21 cellular contexts compared by ENCODE assay signal in the genomic region with DNA sequence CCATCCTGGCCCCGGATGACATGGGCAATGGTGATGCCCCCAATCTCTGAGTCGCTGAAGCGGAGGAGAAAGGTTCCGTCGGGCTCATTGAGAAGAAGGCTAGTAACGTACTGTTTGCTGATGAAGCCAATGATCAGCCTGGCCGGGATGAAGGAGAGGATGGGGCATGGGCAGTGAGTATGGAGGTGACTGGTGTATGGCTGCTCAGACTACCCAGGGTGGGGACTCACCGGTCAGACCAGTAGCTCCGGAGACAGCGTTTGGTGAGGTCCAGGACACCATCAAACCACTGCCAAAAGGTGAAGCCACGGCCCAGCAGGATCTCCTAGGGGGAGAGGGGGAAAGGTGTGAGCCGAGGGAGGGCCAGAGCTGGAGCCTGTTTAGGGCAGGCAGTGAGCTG. TPM values are rescaled to one million over a fixed set of nuclear protein-coding genes. Genes with fewer than 3 reads are reported as not detected.
DNase-seq lines count a peak whose midpoint lies in the region; ATAC-seq and TF ChIP-seq lines count a peak whose summit lies in the region.
"Had no signal": no experiment of that assay in that cellular context is flagged by ENCODE, and none has a peak within 500 bp of the region (broad histone marks: within the 10 kb centered on the region; RNA-seq: fewer than 3 reads in every experiment).

No MANE protein-coding gene starts in this region.

- WGBS in sigmoid colon, 2 donors = 87 to 91% methylated on average over 12 of the region's 12 CpGs

- TF ChIP-seq POLR2A in breast epithelium (IDR thresholded peaks at IDR 0.05) = no peak
- no peak for TF ChIP-seq POLR2A in sigmoid colon (IDR thresholded peaks at IDR 0.05)

- H3K36me3 Mint-ChIP-seq in MCF 10A (ENCODE audit: insufficient read depth, unreplicated experiment) = peaks cover 65% of the 10 kb centered on the region
- peaks cover 63% of the 10 kb centered on the region for H3K36me3 Mint-ChIP-seq in activated CD8-positive, alpha-beta T cell treated with anti-CD3 and anti-CD28 coated beads, Interleukin-2, amount 10 ng/mL, durations not matched to agents 7 days and 5 days (ENCODE audit: low read depth)

- H3K36me3 ChIP-seq in breast epithelium (no peaks in the 10 kb centered on the region), muscle layer of duodenum (ENCODE audit: control insufficient read depth in 1 of 2, insufficient read depth in 2 of 2, low read length in 2 of 2) (peaks cover 53 to 69% of the 10 kb centered on the region in 2 donors), upper lobe of right lung (peaks cover 85% of the 10 kb centered on the region), sigmoid colon (peaks cover 28 to 92% (median 49%) of the 10 kb centered on the region in 4 donors)

- TF ChIP-seq CTCF in breast epithelium (IDR thresholded peaks at IDR 0.05) (no peak), MCF 10A (IDR thresholded peaks at IDR 0.05; ENCODE audit: unreplicated experiment) (no peak), upper lobe of right lung (IDR thresholded peaks at IDR 0.05) (no peak), sigmoid colon (IDR thresholded peaks at IDR 0.05) (no peak)

- no peak overlapping the region for H3K27ac Mint-ChIP-seq in MCF 10A (ENCODE audit: low read depth, unreplicated experiment)
- H3K27ac Mint-ChIP-seq in activated CD8-positive, alpha-beta T cell treated with anti-CD3 and anti-CD28 coated beads, Interleukin-2, amount 10 ng/mL, durations not matched to agents 7 days and 5 days = peak overlapping the region; percentile 71
- H3K27ac Mint-ChIP-seq: GM23338 had no signal

- peaks cover 25% of the 10 kb centered on the region for H3K4me1 Mint-ChIP-seq in MCF 10A (ENCODE audit: insufficient read depth, unreplicated experiment)
- H3K4me1 Mint-ChIP-seq in activated CD8-positive, alpha-beta T cell treated with anti-CD3 and anti-CD28 coated beads, Interleukin-2, amount 10 ng/mL, durations not matched to agents 7 days and 5 days (ENCODE audit: low read depth) = peaks cover 47% of the 10 kb centered on the region

- no TSS peak for BruUV-seq in MCF 10A (replicated peaks; lab: Mats Ljungman, UMichigan)

- TF ChIP-seq EP300 in sigmoid colon (IDR thresholded peaks at IDR 0.05) = no peak

- no peaks in the 10 kb centered on the region for H3K9me3 Mint-ChIP-seq in MCF 10A (ENCODE audit: unreplicated experiment)
- no peaks in the 10 kb centered on the region for H3K9me3 Mint-ChIP-seq in activated CD8-positive, alpha-beta T cell treated with anti-CD3 and anti-CD28 coated beads, Interleukin-2, amount 10 ng/mL, durations not matched to agents 7 days and 5 days (ENCODE audit: insufficient read depth)
- H3K9me3 Mint-ChIP-seq: GM23338 had no signal

- POLR2A ChIA-PET in MCF 10A (lab: Yijun Ruan, JAX) = interaction anchor here (3.5 to 16.5 kb wide), 3 partner anchors 9 to 21 kb away, joined by 17 to 610 read pairs (median 79); a partner anchor contains a TSS
- POLR2A ChIA-PET in activated CD8-positive, alpha-beta T cell treated with anti-CD3 and anti-CD28 coated beads, Interleukin-2, amount 10 ng/mL, durations not matched to agents 7 days and 5 days (lab: Charles Lee) = interaction anchor here (1.4 to 8.0 kb wide), 4 partner anchors 8 to 94 kb away, joined by 3 to 77 read pairs (median 12); a partner anchor contains a TSS

- CTCF ChIA-PET in MCF 10A (lab: Yijun Ruan, JAX) = interaction anchor here (13.9 kb wide), 1 partner anchor 10 kb away, joined by 147 read pairs; a partner anchor contains a TSS
- CTCF ChIA-PET in activated CD8-positive, alpha-beta T cell treated with anti-CD3 and anti-CD28 coated beads, Interleukin-2, amount 10 ng/mL, durations not matched to agents 7 days and 5 days (lab: Charles Lee) = interaction anchor here (0.9 to 18.4 kb wide), 3 partner anchors 7 to 99 kb away, joined by 4 to 233 read pairs (median 4); a partner anchor contains a TSS

- H3K27me3 ChIP-seq in breast epithelium (no peaks in the 10 kb centered on the region), muscle layer of duodenum (ENCODE audit: low read depth, low read length) (no peaks in the 10 kb centered on the region), upper lobe of right lung (no peaks in the 10 kb centered on the region), sigmoid colon (no peaks in the 10 kb centered on the region)
- H3K27me3 ChIP-seq: ascending aorta, transverse colon had no signal

- no peaks in the 10 kb centered on the region for H3K4me1 ChIP-seq in breast epithelium
- H3K4me1 ChIP-seq in muscle layer of duodenum (ENCODE audit: control insufficient read depth in 1 of 2, insufficient read depth in 2 of 2, low read length in 2 of 2) = peaks cover under 1% of the 10 kb centered on the region in 2 donors
- peaks cover 11% of the 10 kb centered on the region for H3K4me1 ChIP-seq in upper lobe of right lung
- H3K4me1 ChIP-seq in sigmoid colon = peaks cover 0 to 12% (median 6%) of the 10 kb centered on the region in 4 donors
- H3K4me1 ChIP-seq: ascending aorta had no signal

- H3K27me3 Mint-ChIP-seq in MCF 10A (ENCODE audit: insufficient read depth, unreplicated experiment) = no peaks in the 10 kb centered on the region
- H3K27me3 Mint-ChIP-seq in activated CD8-positive, alpha-beta T cell treated with anti-CD3 and anti-CD28 coated beads, Interleukin-2, amount 10 ng/mL, durations not matched to agents 7 days and 5 days (ENCODE audit: low read depth) = no peaks in the 10 kb centered on the region

- no peak for DNase-seq in breast epithelium (ENCODE audit: low spot score in 2 of 2)
- DNase-seq in MCF 10A (ENCODE audit: unreplicated experiment) = no peak
- DNase-seq in activated CD8-positive, alpha-beta T cell treated with anti-CD3 and anti-CD28 coated beads, Interleukin-2, amount 10 ng/mL, durations not matched to agents 7 days and 5 days = no peak
- no peak for DNase-seq in upper lobe of right lung
- DNase-seq in NOMO-1 treated with DMSO at 0.1 percent for 48 hours (lab: John Stamatoyannopoulos, UW; ENCODE audit: unreplicated experiment) = no peak
- no peak for DNase-seq in sigmoid colon
- DNase-seq in glomerular visceral epithelial cell (ENCODE audit: extremely low spot score) = no peak
- DNase-seq: activated T-cell treated with anti-CD3 and anti-CD28 coated beads, Interleukin-2, amount 50 U/mL, for 1 hour; AML-193; head of caudate nucleus; kidney glomerular epithelial cell; NCI-H187; NCI-H524 treated with DMSO at 0.1 percent for 48 hours; retina; SW 1271 had no signal

- H3K9me3 ChIP-seq in breast epithelium = no peaks in the 10 kb centered on the region
- H3K9me3 ChIP-seq in muscle layer of duodenum (ENCODE audit: control insufficient read depth in 1 of 2, low read length in 2 of 2) = no peaks in the 10 kb centered on the region
- no peaks in the 10 kb centered on the region for H3K9me3 ChIP-seq in upper lobe of right lung
- H3K9me3 ChIP-seq in sigmoid colon = no peaks in the 10 kb centered on the region
- H3K9me3 ChIP-seq: ascending aorta, transverse colon had no signal

- H3K4me3 ChIP-seq in breast epithelium (no peak overlapping the region), muscle layer of duodenum (ENCODE audit: low read depth in 1 of 2, low read length in 2 of 2) (no peak overlapping the region), upper lobe of right lung (no peak overlapping the region), sigmoid colon (no peak overlapping the region)
- H3K4me3 ChIP-seq: ascending aorta, GM23338, transverse colon had no signal

- H3K4me3 Mint-ChIP-seq in MCF 10A (ENCODE audit: unreplicated experiment) = no peak overlapping the region
- H3K4me3 Mint-ChIP-seq in activated CD8-positive, alpha-beta T cell treated with anti-CD3 and anti-CD28 coated beads, Interleukin-2, amount 10 ng/mL, durations not matched to agents 7 days and 5 days = no peak overlapping the region
- H3K4me3 Mint-ChIP-seq: GM23338 had no signal

- no peak for ATAC-seq in activated CD8-positive, alpha-beta T cell treated with anti-CD3 and anti-CD28 coated beads, Interleukin-2, amount 10 ng/mL, durations not matched to agents 7 days and 5 days
- no peak for ATAC-seq in upper lobe of right lung
- ATAC-seq: activated CD4-positive, CD25-positive, alpha-beta regulatory T cell treated with anti-CD3 and anti-CD28 coated beads, Interleukin-2, amount 50 U/mL, for 24 hours; GM23338 had no signal

- intact Hi-C loops in breast epithelium (cut with DNase I; ENCODE audit: low total_unique reads) (loop anchor here (10.0 kb wide), 1 partner anchor 1125 kb away; a partner anchor contains a TSS), MCF 10A (cut with micrococcal nuclease) (no loop called here), upper lobe of right lung (cut with DNase I) (no loop called here), sigmoid colon (cut with DNase I) (no loop called here)

- peak overlapping the region; percentile 25 to 40 for H3K27ac ChIP-seq in breast epithelium
- H3K27ac ChIP-seq in muscle layer of duodenum (ENCODE audit: low read length) = peak overlapping the region; percentile 23
- H3K27ac ChIP-seq in upper lobe of right lung = peak overlapping the region; percentile 13
- peak overlapping the region in 1 of 4 donors; percentile 7 for H3K27ac ChIP-seq in sigmoid colon

RNA-seq across cellular contexts. Expression of a gene that starts 10.9 kb away (rescaled TPM):
- total RNA-seq in breast epithelium = 10 to 100 TPM in 2 of 3 donors, 1 to 10 TPM in 1; 9.0 to 33.2 (median 24.6) TPM
- 25.8 and 30.6 TPM in 2 replicates for total RNA-seq in MCF 10A (2022)
- 10 to 100 TPM; 12.9 to 13.7 TPM for total RNA-seq in activated CD8-positive, alpha-beta T cell treated with anti-CD3 and anti-CD28 coated beads, Interleukin-2, amount 10 ng/mL, durations not matched to agents 7 days and 5 days
- 37.3 TPM for total RNA-seq in upper lobe of right lung
- 10 to 100 TPM; 24.8 to 28.9 (median 27.4) TPM for total RNA-seq in sigmoid colon
- 1 to 10 TPM; 2.5 to 9.5 (median 5.4) TPM for polyA plus RNA-seq in sigmoid colon

RNA-seq across cellular contexts. Expression of a gene that starts 11.4 kb away (rescaled TPM):
- 100 to 1,000 TPM; 139 to 147 (median 146) TPM for total RNA-seq in breast epithelium
- total RNA-seq in MCF 10A (2022) = 99.7 and 122 TPM in 2 replicates
- total RNA-seq in activated CD8-positive, alpha-beta T cell treated with anti-CD3 and anti-CD28 coated beads, Interleukin-2, amount 10 ng/mL, durations not matched to agents 7 days and 5 days = 100 to 1,000 TPM; 189 TPM
- total RNA-seq in upper lobe of right lung = 230 TPM
- total RNA-seq in sigmoid colon = 100 to 1,000 TPM; 105 to 163 (median 113) TPM
- 100 to 1,000 TPM in 2 of 3 donors, 10 to 100 TPM in 1; 66.1 to 210 (median 123) TPM for polyA plus RNA-seq in sigmoid colon

RNA-seq across cellular contexts. Expression of a gene that starts 21.2 kb away (rescaled TPM):
- total RNA-seq in breast epithelium (10 to 100 TPM in 2 of 3 donors, 1 to 10 TPM in 1; 6.9 to 13.3 (median 10.9) TPM), MCF 10A (2022) (17.5 and 22.5 TPM in 2 replicates), upper lobe of right lung (14.1 TPM), sigmoid colon (10 to 100 TPM; 11.5 to 13.6 (median 12.7) TPM)
- total RNA-seq in activated CD8-positive, alpha-beta T cell treated with anti-CD3 and anti-CD28 coated beads, Interleukin-2, amount 10 ng/mL, durations not matched to agents 7 days and 5 days = 10 to 100 TPM; 56.4 to 56.9 TPM
- polyA plus RNA-seq in sigmoid colon = 1 to 10 TPM in 1 of 3 donors, under 1 TPM in 2; 0.60 to 6.2 (median 0.92) TPM

RNA-seq across cellular contexts. Expression of a gene that starts 28.5 kb away (rescaled TPM):
- 100 to 1,000 TPM; 102 to 894 (median 240) TPM for total RNA-seq in breast epithelium
- 18.9 and 25.3 TPM in 2 replicates for total RNA-seq in MCF 10A (2022)
- under 1 TPM; 0.39 to 0.40 TPM for total RNA-seq in activated CD8-positive, alpha-beta T cell treated with anti-CD3 and anti-CD28 coated beads, Interleukin-2, amount 10 ng/mL, durations not matched to agents 7 days and 5 days
- total RNA-seq in upper lobe of right lung = 261 TPM
- 100 to 1,000 TPM; 147 to 262 (median 204) TPM for total RNA-seq in sigmoid colon
- 10 to 100 TPM; 11.4 to 57.9 (median 14.1) TPM for polyA plus RNA-seq in sigmoid colon

RNA-seq across cellular contexts. Expression of a gene that starts 47.7 kb away (rescaled TPM):
- total RNA-seq in breast epithelium (not detected), MCF 10A (2022) (not detected in 2 replicates), upper lobe of right lung (not detected), sigmoid colon (not detected)
- total RNA-seq in activated CD8-positive, alpha-beta T cell treated with anti-CD3 and anti-CD28 coated beads, Interleukin-2, amount 10 ng/mL, durations not matched to agents 7 days and 5 days = not detected
- not detected for polyA plus RNA-seq in sigmoid colon
- total RNA-seq: ascending aorta, esophagus mucosa, GM23338, transverse colon had no signal
